In the genomic region with DNA sequence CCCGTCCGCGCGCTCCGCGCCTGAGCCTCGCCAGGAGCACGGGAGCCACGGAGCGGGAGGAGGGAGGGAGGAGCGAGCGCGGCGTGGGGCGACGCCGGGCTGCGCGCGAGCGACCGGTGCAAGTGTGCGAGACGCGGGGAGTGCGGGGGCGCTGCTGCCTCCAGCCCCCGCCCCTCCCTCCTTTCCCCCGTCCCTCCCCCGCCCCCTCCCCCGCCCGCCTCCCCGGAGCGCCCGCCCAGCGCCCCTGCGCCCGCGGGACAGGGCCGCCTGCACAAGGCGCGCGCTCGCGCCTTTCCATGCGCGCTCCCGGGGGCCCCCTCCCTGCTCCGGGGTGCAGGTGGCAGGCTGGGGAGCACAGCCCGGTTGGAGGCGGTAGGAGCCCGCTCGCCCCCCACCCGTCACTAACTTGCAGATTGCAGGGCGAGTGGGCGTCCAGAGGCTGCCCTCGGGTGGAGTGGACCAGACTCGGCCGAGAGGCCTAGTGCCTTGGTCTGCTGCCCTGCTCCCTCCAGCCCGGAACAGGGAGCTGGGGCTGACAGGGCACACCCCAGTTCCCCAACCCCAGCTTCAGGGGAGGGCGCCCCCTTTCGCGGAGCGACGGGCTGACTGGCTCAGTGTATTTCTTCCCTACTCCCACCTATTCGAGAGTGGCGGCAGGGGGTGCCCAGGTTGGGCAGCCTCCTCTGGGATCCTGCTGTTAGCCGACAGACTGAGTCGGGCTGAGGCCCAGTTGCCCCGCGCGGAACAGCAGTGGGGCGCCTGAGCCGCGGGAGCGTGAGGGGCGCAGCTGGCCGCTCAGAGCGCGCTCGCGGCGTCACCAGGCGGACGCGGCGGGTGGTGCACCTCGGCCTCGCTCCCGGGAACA, we compare ENCODE assay signal across 8 cellular contexts. TPM values are rescaled to one million over a fixed set of nuclear protein-coding genes. Genes with fewer than 3 reads are reported as not detected.
DNase-seq lines count a peak whose midpoint lies in the region; ATAC-seq lines count a peak whose summit lies in the region.

A gene (minus strand): TSS at position 126 of the 865 bp plus-strand sequence. CDS start 255 bp downstream, outside the sequence.

- H3K9me3 Mint-ChIP-seq in CD4-positive, CD25-positive, alpha-beta regulatory T cell, result peaks cover 0 to 5% (median 0%) of the 10 kb centered on the region in 7 donors

- peaks cover 27% of the 10 kb centered on the region for H3K27me3 ChIP-seq in CD4-positive, CD25-positive, alpha-beta regulatory T cell (ENCODE audit: control insufficient read depth, insufficient read depth, low read length)

- peaks cover 5% of the 10 kb centered on the region for H3K36me3 Mint-ChIP-seq in CD4-positive, CD25-positive, alpha-beta regulatory T cell

- H3K4me1 Mint-ChIP-seq in CD4-positive, CD25-positive, alpha-beta regulatory T cell, result peaks cover 0 to 21% (median 5%) of the 10 kb centered on the region in 4 donors

- no peak within 1 kb of the TSS for H3K27ac Mint-ChIP-seq in CD4-positive, CD25-positive, alpha-beta regulatory T cell

- no peak within 1 kb of the TSS for H3K27ac ChIP-seq in CD4-positive, CD25-positive, alpha-beta regulatory T cell (ENCODE audit: insufficient read depth, low read length, poor library complexity, severe bottlenecking)

- no peaks in the 10 kb centered on the region for H3K36me3 ChIP-seq in CD4-positive, CD25-positive, alpha-beta regulatory T cell (ENCODE audit: control insufficient read depth, insufficient read depth, low read length)

- H3K4me1 ChIP-seq in CD4-positive, CD25-positive, alpha-beta regulatory T cell (ENCODE audit: control insufficient read depth, insufficient read depth, low read length, poor library complexity, severe bottlenecking), result peaks cover 22% of the 10 kb centered on the region

- no peak within 1 kb of the TSS for H3K4me3 ChIP-seq in CD4-positive, CD25-positive, alpha-beta regulatory T cell (ENCODE audit: low read depth, low read length)

- peak; percentile 37 to 56 (median 40) for DNase-seq in CD4-positive, CD25-positive, alpha-beta regulatory T cell
- peak; percentile 26 for DNase-seq in KBM-7
- DNase-seq in activated effector memory CD4-positive, alpha-beta T cell treated with anti-CD3 and anti-CD28 coated beads, Interleukin-2, amount 50 U/mL, for 16 hours, result peak; percentile 86
- no peak for DNase-seq in left ventricle myocardium superior
- DNase-seq in retina, result peak; percentile 86
- DNase-seq in NCI-H2107 (lab: John Stamatoyannopoulos, UW), result no peak

- in situ Hi-C loops in KBM-7 (cut with MboI; ENCODE audit: low pct_unique_long_range_greater_than_20kb, low sequenced_read_pairs), result no loop called here

- peak; percentile 54 to 62 for ATAC-seq in CD4-positive, CD25-positive, alpha-beta regulatory T cell (ENCODE audit: low read depth in 2 of 2)
- ATAC-seq in left ventricle myocardium superior (peak; percentile 38), HG02798 (IDR thresholded peaks at IDR 0.05; ENCODE audit: poor library complexity, unreplicated experiment) (no peak), GM19328 (IDR thresholded peaks at IDR 0.05; ENCODE audit: unreplicated experiment) (no peak)

- peak within 1 kb of the TSS; percentile 39 to 84 (median 64) for H3K4me3 Mint-ChIP-seq in CD4-positive, CD25-positive, alpha-beta regulatory T cell

- intact Hi-C loops in left ventricle myocardium superior (cut with micrococcal nuclease), result no loop called here

- no peaks in the 10 kb centered on the region for H3K9me3 ChIP-seq in CD4-positive, CD25-positive, alpha-beta regulatory T cell (ENCODE audit: control insufficient read depth in 2 of 2, low read length in 2 of 2)

- H3K27me3 Mint-ChIP-seq in CD4-positive, CD25-positive, alpha-beta regulatory T cell, result peaks cover 59% of the 10 kb centered on the region

RNA-seq across cellular contexts. Expression of the gene that starts here (rescaled TPM):
- total RNA-seq in CD4-positive, CD25-positive, alpha-beta regulatory T cell, result 2.5 TPM
- polyA plus RNA-seq in CD4-positive, CD25-positive, alpha-beta regulatory T cell, result 1 to 10 TPM in 1 of 4 donors, under 1 TPM in 2, not detected in 1; 0.34 to 1.4 (median 0.87) TPM
- not detected for total RNA-seq in left ventricle myocardium superior

Comparison
In these comparisons a context has a peak if more than half of its experiments do, and no peak if none do; other contexts are left out.
1. Peak in ATAC-seq in left ventricle myocardium superior; RNA of the gene not detected or under 1 TPM.
2. ATAC-seq: peak in CD4-positive, CD25-positive, alpha-beta regulatory T cell (2 of 2); none in HG02798 (single experiment) and GM19328 (single experiment).
3. DNase-seq: peak in CD4-positive, CD25-positive, alpha-beta regulatory T cell (3 of 3), KBM-7 (single experiment), activated effector memory CD4-positive, alpha-beta T cell treated with anti-CD3 and anti-CD28 coated beads, Interleukin-2, amount 50 U/mL, for 16 hours (single experiment) and retina (single experiment); none in left ventricle myocardium superior (single experiment) and NCI-H2107 (single experiment).